In genomic region chr22:37562049-37562784, GRCh38 we compare ENCODE assay signal across 8 cellular contexts. TPM values are rescaled to one million over a fixed set of nuclear protein-coding genes. Genes with fewer than 3 reads are reported as not detected.
A peak's percentile ranks its signal among the peaks of the same experiment; 100 is the strongest.
DNase-seq lines count a peak whose midpoint lies in the region; ATAC-seq and TF ChIP-seq lines count a peak whose summit lies in the region.

No MANE protein-coding gene starts in this region.

- CTCF ChIA-PET in WTC11 (lab: Charles Lee) = interaction anchor here (0.5 to 20.7 kb wide), 26 partner anchors 8 to 390 kb away, joined by 3 to 728 read pairs (median 5); partner anchors contain the start of genes ANKRD54, GGA1, LGALS2 and PDXP

- peak overlapping the region; percentile 69; the same call in 1 of the 2 replicates for H2AFZ ChIP-seq in GM23338

- no peak for ATAC-seq in GM23338
- ATAC-seq in WTC11 = no peak
- ATAC-seq in foreskin keratinocyte = no peak

- TF ChIP-seq CTCF in GM23338 (conservative IDR thresholded peaks at IDR 0.05; ENCODE audit: low read depth in 2 of 2) (no peak), WTC11 (IDR thresholded peaks at IDR 0.05) (no peak), foreskin keratinocyte (conservative IDR thresholded peaks at IDR 0.05) (no peak)

- H3K4me3 Mint-ChIP-seq in GM23338 (peak overlapping the region; percentile 76), WTC11 (peak overlapping the region; percentile 73)

- H3K4me1 Mint-ChIP-seq in GM23338 (peaks cover 42% of the 10 kb centered on the region), WTC11 (peaks cover 43% of the 10 kb centered on the region)

- no peaks in the 10 kb centered on the region for H3K36me3 ChIP-seq in GM23338 (ENCODE audit: insufficient read depth)

- peaks cover 17% of the 10 kb centered on the region for H3K79me2 ChIP-seq in GM23338 (replicated peaks; ENCODE audit: insufficient read depth)

- H3K4me2 ChIP-seq in GM23338 = peak overlapping the region; percentile 96; the same call in 1 of the 2 replicates

- H3K36me3 Mint-ChIP-seq in GM23338 (ENCODE audit: low read depth) (peaks cover 8% of the 10 kb centered on the region), WTC11 (no peaks in the 10 kb centered on the region)

- H3K9me3 Mint-ChIP-seq in GM23338 = no peaks in the 10 kb centered on the region; the same call in 1 of the 3 replicates
- no peaks in the 10 kb centered on the region for H3K9me3 Mint-ChIP-seq in WTC11

- H3K4me3 ChIP-seq in GM23338 (peak overlapping the region; percentile 64; the same call in 1 of the 2 replicates), skeletal muscle cell (ENCODE audit: low read depth, low read length) (peak overlapping the region; percentile 81)

- H3K27me3 ChIP-seq in GM23338 (ENCODE audit: insufficient read depth) (peaks cover 44% of the 10 kb centered on the region), foreskin keratinocyte (no peaks in the 10 kb centered on the region)

- no peaks in the 10 kb centered on the region for H3K9me2 ChIP-seq in GM23338 (ENCODE audit: insufficient read depth)

- peaks cover 29% of the 10 kb centered on the region for H3K4me1 ChIP-seq in GM23338 (ENCODE audit: insufficient read depth)
- H3K4me1 ChIP-seq in foreskin keratinocyte = peaks cover 33% of the 10 kb centered on the region

- DNase-seq in GM23338 (ENCODE audit: low spot score) (no peak), WTC11 (ENCODE audit: low spot score) (no peak), foreskin keratinocyte (no peak), skeletal muscle cell (ENCODE audit: low read depth) (no peak), SHP77 treated with DMSO at 0.1 percent for 48 hours (lab: John Stamatoyannopoulos, UW) (no peak), cerebellar nuclear complex (lab: John Stamatoyannopoulos, UW) (no peak), NCI-H2029 (lab: John Stamatoyannopoulos, UW) (no peak)
- no peak for DNase-seq in effector CD8-positive, alpha-beta T cell (lab: John Stamatoyannopoulos, UW)

- peaks cover 14% of the 10 kb centered on the region for H3F3A ChIP-seq in GM23338 (replicated peaks; ENCODE audit: low read depth)

- no peaks in the 10 kb centered on the region for H4K20me1 ChIP-seq in GM23338 (replicated peaks; ENCODE audit: insufficient read depth)

- POLR2A ChIA-PET in WTC11 (lab: Charles Lee) = interaction anchor here (0.6 to 1.5 kb wide), 5 partner anchors 10 to 1644 kb away, joined by 4 to 14 read pairs (median 6); no protein-coding TSS in a partner anchor

- H3K27ac ChIP-seq in GM23338 (ENCODE audit: low read depth) = no peak overlapping the region
- H3K27ac ChIP-seq in foreskin keratinocyte = peak overlapping the region; percentile 90

- H3K27me3 Mint-ChIP-seq in GM23338 (ENCODE audit: insufficient read depth, low read depth, poor library complexity) = peaks cover 39% of the 10 kb centered on the region
- H3K27me3 Mint-ChIP-seq in WTC11 (ENCODE audit: low read depth) = peaks cover 46% of the 10 kb centered on the region

- H3K27ac Mint-ChIP-seq in GM23338 (peak overlapping the region; percentile 89; the same call in 1 of the 2 replicates), WTC11 (no peak overlapping the region)

TF ChIP-seq in GM23338, 12 proteins besides CTCF, POLR2A, EP300 and RAD21:
- TF ChIP-seq EZH2phosphoT487 (IDR thresholded peaks at IDR 0.05; ENCODE audit: unreplicated experiment) (no peak), POLR2AphosphoS5 (IDR thresholded peaks at IDR 0.05; ENCODE audit: low read depth) (no peak), JUNB (IDR thresholded peaks at IDR 0.05; ENCODE audit: unreplicated experiment) (no peak), ETS1 (IDR thresholded peaks at IDR 0.05) (no peak), EZH2 (IDR thresholded peaks at IDR 0.05; ENCODE audit: low read depth, unreplicated experiment) (no peak)
TF ChIP-seq in GM23338: peak in this region for 0.

TF ChIP-seq in WTC11, 78 proteins besides CTCF, POLR2A, EP300 and RAD21:
- TF ChIP-seq ATF2 (CRISPR knock-in tag; IDR thresholded peaks at IDR 0.05; ENCODE audit: borderline replicate concordance, low read depth) = no peak
- TF ChIP-seq ATF1 (CRISPR knock-in tag; IDR thresholded peaks at IDR 0.05) = no peak
- TF ChIP-seq NFATC4 (CRISPR knock-in tag; IDR thresholded peaks at IDR 0.05) = no peak
- no peak for TF ChIP-seq ZNF317 (CRISPR knock-in tag; IDR thresholded peaks at IDR 0.05; ENCODE audit: borderline replicate concordance, low read depth)
- TF ChIP-seq HMGA2 (CRISPR knock-in tag; IDR thresholded peaks at IDR 0.05) = no peak

RNA-seq across cellular contexts. Expression of gene CDC42EP1, which starts 1.9 kb away (rescaled TPM):
- total RNA-seq in GM23338 (2014; rRNA removed; shearing (Covaris generic)) = 8.5 and 10.2 TPM in 2 replicates
- polyA plus RNA-seq in GM23338 (2016; fragmentation: Nextera tagmentation; extraction: Ambion mirVana) (7.7 and 8.4 TPM in 2 replicates), foreskin keratinocyte (72.7 and 84.9 TPM in 2 replicates)
- total RNA-seq in WTC11 (2021) (9.6 to 12.7 TPM (median 10.4 TPM) in 3 replicates), foreskin keratinocyte (48.7 and 56.7 TPM in 2 replicates)

RNA-seq across cellular contexts. Expression of gene LGALS2, which starts 17.7 kb away (rescaled TPM):
- not detected in 2 replicates for total RNA-seq in GM23338 (2014; rRNA removed; shearing (Covaris generic))
- not detected in 2 replicates for polyA plus RNA-seq in GM23338 (2016; fragmentation: Nextera tagmentation; extraction: Ambion mirVana)
- total RNA-seq in WTC11 (2021) = 0.33 TPM in 1 of 3 replicates, not detected in the others
- not detected in 2 replicates for total RNA-seq in foreskin keratinocyte
- polyA plus RNA-seq in foreskin keratinocyte = not detected in 2 replicates

RNA-seq across cellular contexts. Expression of gene CARD10, which starts 43.0 kb away (rescaled TPM):
- 17.0 and 17.2 TPM in 2 replicates for total RNA-seq in GM23338 (2014; rRNA removed; shearing (Covaris generic))
- polyA plus RNA-seq in GM23338 (2016; fragmentation: Nextera tagmentation; extraction: Ambion mirVana) = 5.4 and 5.8 TPM in 2 replicates
- 14.6 to 17.5 TPM (median 16.0 TPM) in 3 replicates for total RNA-seq in WTC11 (2021)
- total RNA-seq in foreskin keratinocyte = 116 and 130 TPM in 2 replicates
- 112 and 115 TPM in 2 replicates for polyA plus RNA-seq in foreskin keratinocyte

RNA-seq across cellular contexts. Expression of gene GGA1, which starts 46.4 kb away (rescaled TPM):
- total RNA-seq in GM23338 (2014; rRNA removed; shearing (Covaris generic)) = 53.7 and 57.1 TPM in 2 replicates
- polyA plus RNA-seq in GM23338 (2016; fragmentation: Nextera tagmentation; extraction: Ambion mirVana) (33.1 and 36.9 TPM in 2 replicates), foreskin keratinocyte (27.7 and 28.9 TPM in 2 replicates)
- total RNA-seq in WTC11 (2021) (59.5 to 66.3 TPM (median 61.6 TPM) in 3 replicates), foreskin keratinocyte (32.9 and 37.6 TPM in 2 replicates)
